ENCODE assay signal across 1 cellular context in genomic region chr1:154866257-154866994, GRCh38.
TF ChIP-seq lines count a peak whose summit lies in the region.

No MANE protein-coding gene starts in this region.

TF ChIP-seq in GM12878, 131 proteins besides CTCF, POLR2A, EP300 and RAD21 (continued from another document):
- TF ChIP-seq NKRF (conservative IDR thresholded peaks at IDR 0.05), result 0 out of 2 replicates have a peak, but pooled peaks have one; percentile 24
- no peak for TF ChIP-seq ZBTB33 (IDR thresholded peaks at IDR 0.05)
- TF ChIP-seq SREBF2 (IDR thresholded peaks at IDR 0.05; ENCODE audit: low read length), result no peak
- no peak for TF ChIP-seq NR2C2 (IDR thresholded peaks at IDR 0.05; ENCODE audit: borderline replicate concordance, control insufficient read depth, insufficient read length, low read depth)
- no peak for TF ChIP-seq ZBTB11 (CRISPR knock-in tag; IDR thresholded peaks at IDR 0.05)
- TF ChIP-seq RELB (IDR thresholded peaks at IDR 0.05; ENCODE audit: low read depth), result peak; percentile 59; the same call in 1 of the 2 replicates
- no peak for TF ChIP-seq CREB1 (IDR thresholded peaks at IDR 0.05; ENCODE audit: low read depth)
- peak; percentile 69 for TF ChIP-seq RELA (IDR thresholded peaks at IDR 0.05; ENCODE audit: borderline replicate concordance, partially characterized antibody)
- 0 out of 2 replicates have a peak, but pooled peaks have one; percentile 38 for TF ChIP-seq EED (IDR thresholded peaks at IDR 0.05; ENCODE audit: low read depth)
- TF ChIP-seq LARP7 (IDR thresholded peaks at IDR 0.05), result no peak
- TF ChIP-seq BHLHE40 (IDR thresholded peaks at IDR 0.05; ENCODE audit: borderline replicate concordance in 1 of 2, low read depth in 2 of 2, low read length in 1 of 2), result peak in 1 of 2 experiments; percentile 41; a peak in 2 of 4 replicates
- TF ChIP-seq ATF7 (IDR thresholded peaks at IDR 0.05; ENCODE audit: low read depth), result 0 out of 2 replicates have a peak, but pooled peaks have one; percentile 10
- TF ChIP-seq GATAD2B (conservative IDR thresholded peaks at IDR 0.05; ENCODE audit: low read depth), result peak; percentile 44
- no peak for TF ChIP-seq RBBP5 (conservative IDR thresholded peaks at IDR 0.05)
- TF ChIP-seq SMAD5 (IDR thresholded peaks at IDR 0.05; ENCODE audit: low read depth), result no peak
- 0 out of 2 replicates have a peak, but pooled peaks have one; percentile 5 for TF ChIP-seq CREM (IDR thresholded peaks at IDR 0.05; ENCODE audit: low read depth)
- no peak for TF ChIP-seq CBX3 (IDR thresholded peaks at IDR 0.05; ENCODE audit: borderline replicate concordance, low read depth)
- TF ChIP-seq BACH1 (IDR thresholded peaks at IDR 0.05; ENCODE audit: borderline replicate concordance), result peak; percentile 30; the same call in 1 of the 2 replicates
- TF ChIP-seq ETV6 (conservative IDR thresholded peaks at IDR 0.05 in 1 of 2, IDR thresholded peaks at IDR 0.05 in 1 of 2; ENCODE audit: borderline replicate concordance in 1 of 2, low read depth in 1 of 2), result no peak
- TF ChIP-seq TBL1XR1 (IDR thresholded peaks at IDR 0.05; ENCODE audit: low read depth, low read length), result 0 out of 2 replicates have a peak, but pooled peaks have one; percentile 31
- TF ChIP-seq MXI1 (IDR thresholded peaks at IDR 0.05; ENCODE audit: low read depth, low read length), result peak; percentile 17; the same call in 1 of the 2 replicates
- no peak for TF ChIP-seq TARDBP (IDR thresholded peaks at IDR 0.05; ENCODE audit: borderline replicate concordance)
- TF ChIP-seq JUND (IDR thresholded peaks at IDR 0.05; ENCODE audit: low read depth, low read length), result no peak
- TF ChIP-seq RUNX3 (IDR thresholded peaks at IDR 0.05; ENCODE audit: low read length), result no peak
- no peak for TF ChIP-seq RFX5 (IDR thresholded peaks at IDR 0.05; ENCODE audit: low read depth, low read length)
- TF ChIP-seq MTA2 (IDR thresholded peaks at IDR 0.05; ENCODE audit: low read depth), result peak; percentile 31; the same call in 1 of the 2 replicates
- TF ChIP-seq REST (IDR thresholded peaks at IDR 0.05; ENCODE audit: low read depth, low read length), result no peak
- TF ChIP-seq ZNF622 (IDR thresholded peaks at IDR 0.05), result no peak
- peak; percentile 12; the same call in 1 of the 2 replicates for TF ChIP-seq JUNB (IDR thresholded peaks at IDR 0.05)
- 0 out of 4 replicates have a peak, but pooled peaks of 1 of the 2 experiments have one; percentile 31 for TF ChIP-seq IKZF2 (IDR thresholded peaks at IDR 0.05)
- TF ChIP-seq DPF2 (IDR thresholded peaks at IDR 0.05), result peak; percentile 60; the same call in 1 of the 2 replicates
- TF ChIP-seq SMAD1 (IDR thresholded peaks at IDR 0.05; ENCODE audit: low read depth, partially characterized antibody), result no peak
